In the genomic region with DNA sequence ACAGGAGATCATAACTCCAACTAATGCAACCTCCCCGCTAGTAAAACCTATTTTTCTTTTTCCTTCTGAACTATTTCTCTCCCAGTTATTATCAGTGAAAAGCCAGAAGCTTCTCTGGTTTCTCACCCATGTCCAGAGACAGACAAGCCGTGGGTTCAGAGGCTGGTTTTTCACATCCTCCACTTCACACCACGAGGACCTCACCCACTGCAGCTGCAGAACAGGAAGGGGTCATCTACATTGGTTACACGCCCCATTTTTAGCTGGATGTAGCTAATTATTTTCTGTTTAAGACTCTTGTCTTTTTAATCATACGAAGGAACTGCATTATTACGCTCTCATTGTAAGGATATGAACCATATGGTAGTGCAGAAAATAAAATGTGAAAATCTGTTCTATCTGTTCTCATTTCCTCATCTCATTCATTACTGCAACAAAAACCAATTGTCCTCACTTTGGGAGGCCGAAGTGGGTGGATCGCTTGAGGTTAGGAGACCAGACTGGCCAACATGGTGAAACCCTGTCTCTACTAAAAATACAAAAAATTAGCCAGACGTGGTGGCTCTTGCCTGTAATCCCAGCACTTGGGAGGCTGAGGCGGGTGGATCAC, we compare ENCODE assay signal across 29 cellular contexts. TPM values are rescaled to one million over a fixed set of nuclear protein-coding genes. Genes with fewer than 3 reads are reported as not detected.
"Had no signal": no experiment of that assay in that cellular context is flagged by ENCODE, and none has a peak within 500 bp of the region (broad histone marks: within the 10 kb centered on the region; RNA-seq: fewer than 3 reads in every experiment).

No MANE protein-coding gene starts in this region.

- H3K27me3 ChIP-seq: breast epithelium, stomach, thyroid gland, upper lobe of left lung, vagina had no signal

- H3K79me2 ChIP-seq: parathyroid adenoma had no signal

- ATAC-seq: activated CD8-positive, alpha-beta T cell treated with anti-CD3 and anti-CD28 coated beads for 36 hours; activated T-cell treated with anti-CD3 and anti-CD28 coated beads, Interleukin-2, amount 50 U/mL, for 4 hours; activated T-helper 17 cell treated with anti-CD3 and anti-CD28 coated beads, Interleukin-2, amount 50 U/mL, for 72 hours; gastroesophageal sphincter; left colon; psoas muscle; stimulated activated memory B cell treated with anti-CD40 and anti-IgM and Interleukin-4, amounts not matched to agents 10 μg/mL and 1 μg/mL and 100 μg/mL, for 72 hours; WTC11 had no signal

- H3K4me1 Mint-ChIP-seq: activated T-helper 17 cell treated with anti-CD3 and anti-CD28 coated beads, Interleukin-2, amount 50 U/mL, for 72 hours; neural crest cell; WTC11 had no signal

- H3K4me3 Mint-ChIP-seq: activated CD8-positive, alpha-beta T cell treated with anti-CD3 and anti-CD28 coated beads for 36 hours; activated T-cell treated with anti-CD3 and anti-CD28 coated beads, Interleukin-2, amount 50 U/mL, for 4 hours; activated T-helper 17 cell treated with anti-CD3 and anti-CD28 coated beads, Interleukin-2, amount 50 U/mL, for 72 hours; neural crest cell; stimulated activated memory B cell treated with anti-CD40 and anti-IgM and Interleukin-4, amounts not matched to agents 10 μg/mL and 1 μg/mL and 100 μg/mL, for 72 hours; WTC11 had no signal

- H3K27ac ChIP-seq: breast epithelium, gastroesophageal sphincter, parathyroid adenoma, psoas muscle, sigmoid colon, stomach, thyroid gland, upper lobe of left lung, vagina had no signal

- H2AFZ ChIP-seq: parathyroid adenoma had no signal

- DNase-seq: activated CD4-positive, alpha-beta T cell treated with anti-CD3 and anti-CD28 coated beads, Interleukin-2, amount 50 U/mL, for 1 hour; activated CD8-positive, alpha-beta T cell treated with anti-CD3 and anti-CD28 coated beads for 36 hours; activated gamma-delta T cell treated with Interleukin-2 at 50 U/mL for 16 hours; activated naive CD4-positive, alpha-beta T cell treated with anti-CD3 and anti-CD28 coated beads, Interleukin-2, amount 50 U/mL, for 16 hours; activated T-cell treated with anti-CD3 and anti-CD28 coated beads, Interleukin-2, amount 50 U/mL, for 4 hours; central memory CD4-positive, alpha-beta T cell; hippocampal formation; kidney; left colon; mammary epithelial cell; occipital lobe; psoas muscle; sigmoid colon; small intestine; stimulated activated CD4-positive, alpha-beta T cell treated with anti-CD3 and anti-CD28 coated beads, Interleukin-4, amount 100 ng/mL, for 24 hours; stomach; thyroid gland; upper lobe of left lung had no signal

- H3K4me3 ChIP-seq: breast epithelium, gastroesophageal sphincter, psoas muscle, sigmoid colon, stomach, thyroid gland, upper lobe of left lung, vagina had no signal

- FAIRE-seq: endothelial cell of umbilical vein, kidney, small intestine had no signal

- H3K9me3 Mint-ChIP-seq: activated T-helper 17 cell treated with anti-CD3 and anti-CD28 coated beads, Interleukin-2, amount 50 U/mL, for 72 hours; neural crest cell had no signal

- H3K9ac ChIP-seq: parathyroid adenoma had no signal

- H3K36me3 ChIP-seq: breast epithelium, gastroesophageal sphincter, sigmoid colon, stomach, thyroid gland, upper lobe of left lung, vagina had no signal

- H3K9me3 ChIP-seq: breast epithelium, gastroesophageal sphincter, psoas muscle, sigmoid colon, thyroid gland, upper lobe of left lung, vagina had no signal

- H3K27ac Mint-ChIP-seq: activated CD8-positive, alpha-beta T cell treated with anti-CD3 and anti-CD28 coated beads for 36 hours; activated T-helper 17 cell treated with anti-CD3 and anti-CD28 coated beads, Interleukin-2, amount 50 U/mL, for 72 hours; stimulated activated memory B cell treated with anti-CD40 and anti-IgM and Interleukin-4, amounts not matched to agents 10 μg/mL and 1 μg/mL and 100 μg/mL, for 72 hours; WTC11 had no signal

- H3K36me3 Mint-ChIP-seq: WTC11 had no signal

- H3K4me1 ChIP-seq: breast epithelium, gastroesophageal sphincter, parathyroid adenoma, psoas muscle, sigmoid colon, stomach, thyroid gland, upper lobe of left lung had no signal

RNA-seq across cellular contexts. Expression of gene CLDN14, which starts 39.1 kb away (rescaled TPM):
- total RNA-seq: activated CD8-positive, alpha-beta T cell treated with anti-CD3 and anti-CD28 coated beads for 36 hours; activated T-cell treated with anti-CD3 and anti-CD28 coated beads, Interleukin-2, amount 50 U/mL, for 4 hours; breast epithelium; fibroblast of lung; fibroblast of villous mesenchyme; mammary epithelial cell; neural crest cell; occipital lobe; psoas muscle; sigmoid colon; stomach; thyroid gland; vagina; WTC11 had no signal
- polyA plus RNA-seq: fibroblast of lung, mammary epithelial cell had no signal
